ENCODE assay signal across 14 cellular contexts in the genomic region with DNA sequence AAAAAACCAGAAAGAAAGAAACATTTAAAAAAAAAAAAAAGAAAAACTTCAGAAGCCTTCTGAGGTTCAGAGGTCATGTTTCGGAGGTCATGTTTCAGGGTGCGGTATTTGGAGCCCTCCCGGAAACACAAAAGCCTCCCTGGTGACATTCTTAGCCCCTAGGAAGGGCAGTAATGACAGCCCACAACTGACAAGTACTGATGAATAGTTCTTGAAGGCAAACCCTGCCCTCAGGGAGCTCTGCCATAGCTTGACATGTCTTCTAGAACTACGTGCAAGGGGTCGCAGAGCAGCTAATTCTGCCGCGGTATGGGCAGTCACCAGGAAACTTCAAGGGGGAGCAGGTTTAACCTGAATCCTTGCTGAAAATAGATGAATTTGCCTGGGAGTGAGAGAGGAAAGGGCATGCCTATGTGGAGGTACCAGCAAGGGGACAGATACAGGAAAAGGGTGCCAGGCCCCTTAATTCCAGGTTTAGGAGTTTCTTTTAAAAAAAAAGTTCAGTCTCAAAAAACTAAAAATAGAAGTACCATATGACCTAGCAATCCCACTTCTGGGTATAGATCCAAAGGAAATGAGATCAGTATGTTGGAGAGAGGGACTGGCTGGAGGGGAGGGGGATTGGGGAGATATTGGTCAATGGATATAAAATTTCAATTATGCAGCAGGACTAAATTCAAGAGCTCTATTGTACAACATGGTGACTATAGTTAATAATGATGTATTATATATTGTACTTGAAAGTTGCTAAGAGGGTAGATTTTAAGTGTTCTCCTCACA.
DNase-seq lines count a peak whose midpoint lies in the region; ATAC-seq and TF ChIP-seq lines count a peak whose summit lies in the region.
"Had no signal": no experiment of that assay in that cellular context is flagged by ENCODE, and none has a peak within 500 bp of the region (broad histone marks: within the 10 kb centered on the region; RNA-seq: fewer than 3 reads in every experiment).

No MANE protein-coding gene starts in this region.

- peaks cover 37% of the 10 kb centered on the region for H3K4me1 ChIP-seq in GM23248 (ENCODE audit: insufficient read depth)
- H3K4me1 ChIP-seq: A549 had no signal

- in situ Hi-C loops in GM23248 (cut with MboI) = no loop called here

- WGBS in GM23248 (ENCODE audit: low coverage in 1 of 2, low lambda C conversion rate in 2 of 2, missing lambda C conversion rate in 2 of 2), 2 experiments = 74 to 75% methylated on average over 7 of the region's 7 CpGs

- POLR2A ChIA-PET in AG04450 (lab: Yijun Ruan, JAX) = no interaction called here

- H3F3A ChIP-seq in GM23248 (ENCODE audit: insufficient read depth) = peaks cover 38% of the 10 kb centered on the region

- H3K27ac ChIP-seq in AG04450 (ENCODE audit: low read depth, low read length) (peak overlapping the region; percentile 23), GM23248 (no peak overlapping the region)
- H3K27ac ChIP-seq: A549 had no signal

- DNase-seq in AG04450 (ENCODE audit: low read depth, low spot score) (no peak), fibroblast of gingiva (ENCODE audit: low read depth) (peak; percentile 70), GM23248 (no peak), NCI-H2196 treated with DMSO at 0.1 percent for 48 hours (lab: John Stamatoyannopoulos, UW; ENCODE audit: unreplicated experiment) (no peak), hippocampal formation (lab: John Stamatoyannopoulos, UW) (no peak)
- DNase-seq: activated CD8-positive, alpha-beta memory T cell treated with anti-CD3 and anti-CD28 coated beads for 24 hours; mesendoderm; NCI-H2227 treated with DMSO at 0.1 percent for 48 hours; stimulated activated CD4-positive, alpha-beta T cell treated with anti-CD3 and anti-CD28 coated beads, Interleukin-15, amount 100 ng/mL, for 24 hours; stimulated activated CD8-positive, alpha-beta memory T cell treated with anti-CD3 and anti-CD28 coated beads, Interleukin-4, amount 100 ng/mL, for 48 hours had no signal

- peaks cover 100% of the 10 kb centered on the region for H3K79me2 ChIP-seq in GM23248 (ENCODE audit: insufficient read depth)

- no peak for TF ChIP-seq CTCF in AG04450 (IDR thresholded peaks at IDR 0.05; ENCODE audit: low read depth, low read length)

- H2AFZ ChIP-seq in GM23248 = no peak overlapping the region

- H3K36me3 ChIP-seq in GM23248 (ENCODE audit: low read depth) = peaks cover 25% of the 10 kb centered on the region; the same call in 1 of the 2 replicates

- ATAC-seq in GM21526 (IDR thresholded peaks at IDR 0.05; ENCODE audit: low FRiP score, unreplicated experiment) = peak; percentile 6
- peak; percentile 27 for ATAC-seq in HG03521 (IDR thresholded peaks at IDR 0.05; ENCODE audit: unreplicated experiment)
- no peak for ATAC-seq in HG03460 (IDR thresholded peaks at IDR 0.05; ENCODE audit: unreplicated experiment)
- ATAC-seq: A549 had no signal

- no peak overlapping the region for H3K9ac ChIP-seq in GM23248

- peaks cover 24% of the 10 kb centered on the region; the same call in 1 of the 2 replicates for H4K20me1 ChIP-seq in GM23248 (ENCODE audit: insufficient read depth)

- H3K9me2 ChIP-seq in GM23248 (ENCODE audit: insufficient read depth) = no peaks in the 10 kb centered on the region

- no peak overlapping the region for H3K4me2 ChIP-seq in GM23248 (ENCODE audit: unreplicated experiment)
- H3K4me2 ChIP-seq: A549 had no signal

- no peaks in the 10 kb centered on the region for H3K27me3 ChIP-seq in AG04450 (ENCODE audit: control insufficient read depth, insufficient read depth, low read length)
- H3K27me3 ChIP-seq in GM23248 (replicated peaks; ENCODE audit: insufficient read depth) = no peaks in the 10 kb centered on the region

- H3K4me3 ChIP-seq in AG04450 (ENCODE audit: low read depth, low read length) = no peak overlapping the region
- H3K4me3 ChIP-seq in GM23248 = no peak overlapping the region
- H3K4me3 ChIP-seq: A549 had no signal

- CTCF ChIA-PET in AG04450 (lab: Charles Lee) = no interaction called here

- H3K9me3 ChIP-seq in AG04450 (ENCODE audit: control insufficient read depth, insufficient read depth, low read length) = no peaks in the 10 kb centered on the region
- H3K9me3 ChIP-seq in GM23248 (ENCODE audit: low read depth) = no peaks in the 10 kb centered on the region
- H3K9me3 ChIP-seq: A549 had no signal
